Comparison of ENCODE assay signal across 11 cellular contexts in the genomic region with DNA sequence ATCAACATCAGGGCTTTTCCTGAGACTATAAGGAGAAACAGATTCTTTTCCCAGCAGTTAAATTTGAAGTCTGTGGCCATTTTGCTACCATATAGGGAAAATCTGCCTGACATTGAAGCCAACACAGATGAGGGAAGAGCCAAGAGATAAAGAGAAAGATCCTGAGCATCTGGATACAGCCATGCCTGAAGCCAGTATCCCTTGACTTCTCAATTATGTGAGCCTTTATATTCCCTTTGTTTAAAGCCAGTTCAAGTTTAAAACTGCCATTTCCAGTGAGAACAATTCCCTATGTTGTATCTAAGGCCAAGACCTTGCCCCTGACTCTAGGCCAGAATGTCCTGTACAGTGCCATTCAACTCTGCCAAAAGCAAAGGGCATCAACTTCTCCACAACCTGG.
"Had no signal": no experiment of that assay in that cellular context is flagged by ENCODE, and none has a peak within 500 bp of the region (broad histone marks: within the 10 kb centered on the region; RNA-seq: fewer than 3 reads in every experiment).

No MANE protein-coding gene starts in this region.

- H3K9me3 ChIP-seq: HAP-1 had no signal

- H2AFZ ChIP-seq: GM23248, GM23338 had no signal

- H3K27ac ChIP-seq: GM23248 had no signal

- H3K9ac ChIP-seq: GM23248 had no signal

- DNase-seq: GM23248, GOT3, H7, H9, HCEC 1CT, HFFc6 had no signal

- H3K4me3 Mint-ChIP-seq: GM23338, H9, HFFc6 had no signal

- H3K27ac Mint-ChIP-seq: GM23338, H9, HFFc6 had no signal

- FAIRE-seq: H1, H54 had no signal

- H3K4me3 ChIP-seq: GM23248, GM23338, HAP-1 had no signal

- H3K4me2 ChIP-seq: GM23338 had no signal

- H3K9me3 Mint-ChIP-seq: GM23338, H9 had no signal

- ATAC-seq: GM23338, HCT116 had no signal
